ENCODE assay signal across 26 cellular contexts in genomic region chr7:72753781-72754180, GRCh38.
"Had no signal": no experiment of that assay in that cellular context is flagged by ENCODE, and none has a peak within 500 bp of the region (broad histone marks: within the 10 kb centered on the region; RNA-seq: fewer than 3 reads in every experiment).

No MANE protein-coding gene starts in this region.

- H3K4me3 ChIP-seq: colonic mucosa, esophagus muscularis mucosa, gastroesophageal sphincter, heart left ventricle, hepatocyte, left ventricle myocardium inferior, lower lobe of right lung, right lobe of liver, thoracic aorta, tibial nerve, upper lobe of left lung, uterus had no signal

- H3K4me1 Mint-ChIP-seq: memory B cell; natural killer cell; stimulated activated naive B cell treated with anti-CD40 and anti-IgM and Interleukin-4, amounts not matched to agents 10 μg/mL and 1 μg/mL and 100 μg/mL, for 72 hours had no signal

- H3K4me3 Mint-ChIP-seq: dendritic cell treated with granulocyte-macrophage colony-stimulating factor and Interleukin-4, amounts not matched to agents 40 ng/mL and 50 ng/mL, for 4 days; memory B cell; natural killer cell; stimulated activated naive B cell treated with anti-CD40 and anti-IgM and Interleukin-4, amounts not matched to agents 10 μg/mL and 1 μg/mL and 100 μg/mL, for 72 hours; stimulated activated naive CD8-positive, alpha-beta T cell treated with anti-CD3 and anti-CD28 coated beads, Interleukin-15, Interleukin-2, amounts not matched to agents 100 ng/mL and 50 ng/mL, for 24 hours had no signal

- H3K36me3 ChIP-seq: colonic mucosa, gastroesophageal sphincter, lower lobe of right lung, neutrophil, right lobe of liver, thoracic aorta, upper lobe of left lung, uterus had no signal

- H3K27me3 Mint-ChIP-seq: dendritic cell treated with granulocyte-macrophage colony-stimulating factor and Interleukin-4, amounts not matched to agents 40 ng/mL and 50 ng/mL, for 4 days; memory B cell; progenitor cell of endocrine pancreas; stimulated activated naive B cell treated with anti-CD40 and anti-IgM and Interleukin-4, amounts not matched to agents 10 μg/mL and 1 μg/mL and 100 μg/mL, for 72 hours; stimulated activated naive CD8-positive, alpha-beta T cell treated with anti-CD3 and anti-CD28 coated beads, Interleukin-15, Interleukin-2, amounts not matched to agents 100 ng/mL and 50 ng/mL, for 24 hours had no signal

- DNase-seq: colonic mucosa; effector CD8-positive, alpha-beta T cell; heart left ventricle; left cardiac atrium; left ventricle myocardium inferior; lower lobe of right lung; natural killer cell; right lobe of liver; small intestine; stimulated activated CD4-positive, alpha-beta T cell treated with anti-CD3 and anti-CD28 coated beads, Interleukin-15, amount 100 ng/mL, for 24 hours; stimulated activated CD4-positive, alpha-beta T cell treated with anti-CD3 and anti-CD28 coated beads, Interleukin-2, amount 100 ng/mL, for 48 hours; stimulated activated naive B cell treated with anti-CD40 and anti-IgM and Interleukin-4, amounts not matched to agents 10 μg/mL and 1 μg/mL and 100 μg/mL, for 72 hours; upper lobe of left lung; uterus had no signal

- H3K27ac ChIP-seq: colonic mucosa, esophagus muscularis mucosa, foreskin keratinocyte, gastroesophageal sphincter, heart left ventricle, hepatocyte, left ventricle myocardium inferior, lower lobe of right lung, neutrophil, parathyroid adenoma, right lobe of liver, thoracic aorta, tibial nerve, upper lobe of left lung, uterus had no signal

- H3K27ac Mint-ChIP-seq: dendritic cell treated with granulocyte-macrophage colony-stimulating factor and Interleukin-4, amounts not matched to agents 40 ng/mL and 50 ng/mL, for 4 days; memory B cell; natural killer cell; progenitor cell of endocrine pancreas; stimulated activated naive B cell treated with anti-CD40 and anti-IgM and Interleukin-4, amounts not matched to agents 10 μg/mL and 1 μg/mL and 100 μg/mL, for 72 hours; stimulated activated naive CD8-positive, alpha-beta T cell treated with anti-CD3 and anti-CD28 coated beads, Interleukin-15, Interleukin-2, amounts not matched to agents 100 ng/mL and 50 ng/mL, for 24 hours had no signal

- H3K27me3 ChIP-seq: colonic mucosa, esophagus muscularis mucosa, foreskin keratinocyte, gastroesophageal sphincter, heart left ventricle, hepatocyte, neutrophil, right lobe of liver, tibial nerve, upper lobe of left lung, uterus had no signal
